10 cellular contexts compared by ENCODE assay signal in the genomic region with DNA sequence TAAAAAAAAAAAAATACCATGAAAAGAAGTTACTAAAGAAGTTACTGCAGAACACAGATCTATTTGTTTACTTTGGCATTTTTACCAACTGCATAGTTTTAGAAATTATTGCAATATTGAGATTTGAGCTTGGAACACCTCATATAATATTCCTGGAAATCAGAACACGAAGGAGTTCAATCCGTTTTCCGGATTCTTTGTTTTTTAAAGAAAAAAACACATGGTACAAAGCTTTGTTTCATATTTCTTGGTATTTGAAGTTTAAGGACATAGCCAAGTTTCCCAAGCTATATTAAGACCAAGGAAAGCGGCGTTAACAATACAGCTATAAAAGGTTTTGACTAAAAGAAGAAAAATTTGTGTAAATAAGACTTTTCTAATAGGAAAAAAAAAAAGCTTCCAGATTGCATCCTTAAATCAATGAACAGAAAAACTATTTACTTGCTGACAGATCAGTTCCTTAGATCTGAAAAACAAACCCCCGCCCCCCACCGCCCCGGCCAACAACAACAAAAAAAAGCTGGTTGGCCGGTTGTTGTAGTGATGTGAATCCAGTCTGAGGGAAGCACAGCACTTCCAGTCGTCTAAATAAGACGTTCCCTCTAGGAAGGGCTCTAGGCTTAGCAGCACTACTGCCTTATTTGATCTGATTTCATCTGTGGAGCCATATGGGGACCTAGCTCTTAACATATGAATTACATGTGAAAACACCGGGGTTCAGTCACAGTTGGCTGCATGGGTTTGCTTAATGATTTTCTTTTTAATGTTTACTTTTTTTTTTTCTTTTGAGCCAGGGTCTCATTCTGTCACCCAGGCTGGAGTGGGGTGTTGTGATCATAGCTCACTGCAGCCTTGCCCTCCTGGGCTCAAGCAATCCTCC. TPM values are rescaled to one million over a fixed set of nuclear protein-coding genes. Genes with fewer than 3 reads are reported as not detected.
DNase-seq lines count a peak whose midpoint lies in the region; ATAC-seq and TF ChIP-seq lines count a peak whose summit lies in the region.
"Had no signal": no experiment of that assay in that cellular context is flagged by ENCODE, and none has a peak within 500 bp of the region (broad histone marks: within the 10 kb centered on the region; RNA-seq: fewer than 3 reads in every experiment).

No MANE protein-coding gene starts in this region.

- ATAC-seq in heart left ventricle (peak in 1 of 4 donors; percentile 27), Right ventricle myocardium superior (ENCODE audit: poor library complexity) (no peak), GM21825 (IDR thresholded peaks at IDR 0.05; ENCODE audit: unreplicated experiment) (no peak), GM19328 (IDR thresholded peaks at IDR 0.05; ENCODE audit: unreplicated experiment) (no peak)

- WGBS in heart left ventricle, 4 donors, result 29 to 45% (median 33%) methylated on average over 12 of the region's 12 CpGs

- peak overlapping the region in 11 of 12 donors; percentile 4 to 97 (median 91) for H3K4me3 ChIP-seq in heart left ventricle
- peak overlapping the region in 1 of 2 donors; percentile 15 for H3K4me3 ChIP-seq in uterus

- intact Hi-C loops in heart left ventricle (cut with DNase I) (loop anchor here in 3 of 10 donors (2.0 to 10.0 kb wide), 3 partner anchors 134 to 193 kb away; no protein-coding TSS in a partner anchor), Right ventricle myocardium superior (cut with DNase I) (loop anchor here (2.0 kb wide), 1 partner anchor 192 kb away; no protein-coding TSS in a partner anchor), uterus (cut with DNase I; ENCODE audit: low total_unique reads) (loop anchor here (5.0 kb wide), 1 partner anchor 198 kb away; no protein-coding TSS in a partner anchor)

- DNase-seq in heart left ventricle, result peak in 2 of 5 donors; percentile 25 to 40
- no peak for DNase-seq in Right ventricle myocardium superior
- peak; percentile 90 for DNase-seq in fibroblast of gingiva (ENCODE audit: low read depth)
- DNase-seq in neural crest cell (ENCODE audit: low read depth, low spot score), result no peak
- DNase-seq in uterus, result peak in 1 of 2 donors; percentile 69
- no peak for DNase-seq in SW 1271 (lab: John Stamatoyannopoulos, UW)
- DNase-seq: activated B cell treated with CpG ODN at 0.5 μM for 24 hours, immature natural killer cell had no signal

- no peaks in the 10 kb centered on the region for H3K27me3 ChIP-seq in heart left ventricle
- H3K27me3 ChIP-seq in uterus, result no peaks in the 10 kb centered on the region

- peak overlapping the region; percentile 76 for H3K4me3 Mint-ChIP-seq in neural crest cell
- H3K4me3 Mint-ChIP-seq: activated B cell treated with CpG ODN at 0.5 μM for 24 hours had no signal

- H3K4me1 Mint-ChIP-seq in neural crest cell, result peaks cover 33% of the 10 kb centered on the region

- no peaks in the 10 kb centered on the region for H3K9me3 ChIP-seq in heart left ventricle
- no peaks in the 10 kb centered on the region for H3K9me3 ChIP-seq in uterus

- H3K4me1 ChIP-seq in heart left ventricle (peaks cover 0 to 48% (median 16%) of the 10 kb centered on the region in 12 donors), uterus (no peaks in the 10 kb centered on the region)

- H3K27ac ChIP-seq in heart left ventricle (peak overlapping the region; percentile 61 to 99 (median 88)), uterus (peak overlapping the region; percentile 88 to 92)

- peaks cover 3% of the 10 kb centered on the region for H3K27me3 Mint-ChIP-seq in neural crest cell (ENCODE audit: low read depth)

- TF ChIP-seq POLR2A in heart left ventricle (IDR thresholded peaks at IDR 0.05) (peak in 1 of 2 donors; percentile 32), uterus (IDR thresholded peaks at IDR 0.05) (peak; percentile 47)

- no peaks in the 10 kb centered on the region for H3K9me3 Mint-ChIP-seq in neural crest cell
- H3K9me3 Mint-ChIP-seq: activated B cell treated with CpG ODN at 0.5 μM for 24 hours, immature natural killer cell had no signal

- peaks cover 0 to 19% (median 15%) of the 10 kb centered on the region in 9 donors for H3K36me3 ChIP-seq in heart left ventricle
- H3K36me3 ChIP-seq in uterus, result no peaks in the 10 kb centered on the region

- H3K27ac Mint-ChIP-seq in neural crest cell (ENCODE audit: unreplicated experiment), result no peak overlapping the region
- H3K27ac Mint-ChIP-seq: activated B cell treated with CpG ODN at 0.5 μM for 24 hours, immature natural killer cell had no signal

- H3K36me3 Mint-ChIP-seq in neural crest cell (ENCODE audit: low read depth), result peaks cover 3% of the 10 kb centered on the region

- TF ChIP-seq CTCF in heart left ventricle (IDR thresholded peaks at IDR 0.05) (no peak), neural crest cell (conservative IDR thresholded peaks at IDR 0.05) (no peak), uterus (IDR thresholded peaks at IDR 0.05) (no peak)

RNA-seq across cellular contexts. Expression of a gene that starts 2.5 kb away (rescaled TPM):
- 100 to 1,000 TPM; 105 to 429 (median 169) TPM for total RNA-seq in heart left ventricle
- polyA plus RNA-seq in heart left ventricle, result 100 to 1,000 TPM; 136 to 238 TPM
- 199 TPM for total RNA-seq in Right ventricle myocardium superior
- total RNA-seq in neural crest cell, result 146 and 150 TPM in 2 replicates
- 1,000 to 10,000 TPM in 1 of 4 donors, 100 to 1,000 TPM in 3; 242 to 1,280 (median 486) TPM for total RNA-seq in uterus
